In the genomic region with DNA sequence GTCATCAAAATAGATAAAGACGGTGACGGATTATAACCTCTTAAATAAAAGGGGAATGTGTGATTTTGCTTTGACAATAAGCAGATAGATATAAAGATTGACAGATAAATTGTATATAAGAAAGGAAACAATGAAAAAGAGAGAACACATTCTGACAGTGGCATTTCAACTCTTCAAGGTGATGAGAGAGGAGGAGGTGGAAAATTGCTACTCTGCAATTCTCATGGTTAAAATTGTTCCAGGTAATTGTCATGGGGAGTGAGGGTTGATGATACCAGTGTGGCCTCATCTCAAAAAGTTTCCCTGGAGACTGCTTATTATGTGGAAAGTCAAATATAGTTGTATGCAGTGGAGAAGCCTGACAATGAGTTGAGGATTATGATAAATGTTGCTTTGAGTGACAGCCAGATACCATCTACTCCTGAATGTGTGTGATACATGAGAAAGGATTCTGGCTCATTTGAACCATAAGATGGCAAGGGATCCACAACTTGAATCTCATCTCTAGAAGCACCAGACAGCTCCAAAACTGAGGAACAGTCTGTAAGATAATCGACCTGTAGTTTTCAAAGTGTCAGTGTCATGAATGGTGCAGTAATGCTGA, we compare ENCODE assay signal across 23 cellular contexts.
"Had no signal": no experiment of that assay in that cellular context is flagged by ENCODE, and none has a peak within 500 bp of the region (broad histone marks: within the 10 kb centered on the region; RNA-seq: fewer than 3 reads in every experiment).

No MANE protein-coding gene starts in this region.

- H3K27ac ChIP-seq: stomach, suprapubic skin, testis, thoracic aorta, thyroid gland, tibial artery, tibial nerve, transverse colon, upper lobe of left lung, upper lobe of right lung, uterus, vagina had no signal

- H3K4me3 ChIP-seq: stomach, suprapubic skin, testis, thoracic aorta, thyroid gland, tibial artery, tibial nerve, transverse colon, upper lobe of left lung, upper lobe of right lung, uterus, vagina had no signal

- H3K9me3 ChIP-seq: stomach, suprapubic skin, testis, thoracic aorta, thyroid gland, tibial artery, tibial nerve, transverse colon, upper lobe of left lung, upper lobe of right lung, uterus, vagina had no signal

- H3K4me1 ChIP-seq: stomach, suprapubic skin, testis, thyroid gland, tibial artery, tibial nerve, transverse colon, upper lobe of left lung, upper lobe of right lung, uterus, vagina had no signal

- DNase-seq: stimulated activated CD4-positive, alpha-beta T cell treated with anti-CD3 and anti-CD28 coated beads, Interleukin-2, amount 100 ng/mL, for 48 hours; stimulated activated CD4-positive, alpha-beta T cell treated with anti-CD3 and anti-CD28 coated beads, Interleukin-4, amount 100 ng/mL, for 1 hour; stimulated activated CD4-positive, alpha-beta T cell treated with anti-CD3 and anti-CD28 coated beads, Interleukin-4, amount 100 ng/mL, for 24 hours; stimulated activated CD4-positive, alpha-beta T cell treated with anti-CD3 and anti-CD28 coated beads, Interleukin-4, amount 100 ng/mL, for 4 hours; stimulated activated CD8-positive, alpha-beta memory T cell treated with anti-CD3 and anti-CD28 coated beads, Interleukin-4, amount 100 ng/mL, for 48 hours; stimulated activated naive B cell treated with anti-CD40 and anti-IgM and Interleukin-4, amounts not matched to agents 10 μg/mL and 1 μg/mL and 100 μg/mL, for 72 hours; stimulated activated naive CD4-positive, alpha-beta T cell; stimulated activated naive CD4-positive, alpha-beta T cell treated with Interleukin-2 at 50 U/mL for 16 hours; stimulated activated naive CD8-positive, alpha-beta T cell treated with anti-CD3 and anti-CD28 coated beads, Interleukin-15, amount 100 ng/mL, for 72 hours; stimulated activated naive CD8-positive, alpha-beta T cell treated with anti-CD3 and anti-CD28 coated beads, Interleukin-15, Interleukin-2, amounts not matched to agents 100 U/mL and 50 U/mL, for 24 hours; stomach; substantia nigra; testis; thyroid gland; tibial artery; transverse colon; upper lobe of left lung; upper lobe of right lung; uterus had no signal

- H3K27me3 ChIP-seq: stomach, suprapubic skin, testis, thyroid gland, tibial artery, tibial nerve, transverse colon, upper lobe of left lung, upper lobe of right lung, uterus, vagina had no signal

- H3K36me3 ChIP-seq: stomach, suprapubic skin, thoracic aorta, thyroid gland, tibial artery, tibial nerve, transverse colon, upper lobe of left lung, upper lobe of right lung, uterus, vagina had no signal
